Comparison of ENCODE assay signal across 1 cellular context in the genomic region with DNA sequence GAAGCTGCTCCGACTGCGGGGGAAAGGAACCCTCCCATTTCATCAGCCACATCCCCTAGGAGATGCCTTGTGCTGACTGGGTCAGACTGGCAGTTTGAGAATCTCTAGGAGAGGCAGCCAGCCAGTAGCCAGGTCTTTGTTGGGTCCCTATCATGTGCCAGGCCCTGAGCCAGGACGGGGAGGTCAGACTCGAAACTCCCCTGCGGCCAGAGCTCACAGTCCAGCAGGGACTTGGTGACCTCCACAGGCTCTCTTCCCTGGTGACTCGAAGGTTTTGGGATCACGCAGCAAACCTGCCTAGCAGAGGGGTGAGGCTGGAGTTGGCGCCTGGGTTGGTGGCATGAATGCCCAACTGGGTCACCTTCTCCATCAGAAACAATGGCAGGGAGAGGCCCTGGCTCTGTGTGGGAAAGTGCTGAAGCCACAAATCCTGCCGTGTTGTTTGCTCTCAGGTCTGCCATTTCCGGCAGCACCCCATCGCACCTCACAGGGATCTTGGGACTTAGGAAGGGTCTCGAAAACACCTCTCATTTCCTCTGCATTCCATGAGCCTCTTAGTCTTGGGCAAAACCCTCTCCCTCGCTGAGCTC.
A peak's percentile ranks its signal among the peaks of the same experiment; 100 is the strongest.
TF ChIP-seq lines count a peak whose summit lies in the region.

No MANE protein-coding gene starts in this region.

TF ChIP-seq in HepG2, 621 proteins besides CTCF, POLR2A, EP300 and RAD21:
- TF ChIP-seq AKAP8 (CRISPR knock-in tag; IDR thresholded peaks at IDR 0.05): no peak
- TF ChIP-seq DNMT3B (CRISPR knock-in tag; conservative IDR thresholded peaks at IDR 0.05): no peak
- TF ChIP-seq NFYB (CRISPR knock-in tag; IDR thresholded peaks at IDR 0.05): no peak
- TF ChIP-seq, protein P1, sequence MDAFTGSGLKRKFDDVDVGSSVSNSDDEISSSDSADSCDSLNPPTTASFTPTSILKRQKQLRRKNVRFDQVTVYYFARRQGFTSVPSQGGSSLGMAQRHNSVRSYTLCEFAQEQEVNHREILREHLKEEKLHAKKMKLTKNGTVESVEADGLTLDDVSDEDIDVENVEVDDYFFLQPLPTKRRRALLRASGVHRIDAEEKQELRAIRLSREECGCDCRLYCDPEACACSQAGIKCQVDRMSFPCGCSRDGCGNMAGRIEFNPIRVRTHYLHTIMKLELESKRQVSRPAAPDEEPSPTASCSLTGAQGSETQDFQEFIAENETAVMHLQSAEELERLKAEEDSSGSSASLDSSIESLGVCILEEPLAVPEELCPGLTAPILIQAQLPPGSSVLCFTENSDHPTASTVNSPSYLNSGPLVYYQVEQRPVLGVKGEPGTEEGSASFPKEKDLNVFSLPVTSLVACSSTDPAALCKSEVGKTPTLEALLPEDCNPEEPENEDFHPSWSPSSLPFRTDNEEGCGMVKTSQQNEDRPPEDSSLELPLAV (CRISPR knock-in tag; conservative IDR thresholded peaks at IDR 0.05; ENCODE audit: low read depth): 0 out of 2 replicates have a peak, but pooled peaks have one; percentile 40
- TF ChIP-seq SALL2 (CRISPR knock-in tag; IDR thresholded peaks at IDR 0.05): no peak
- peak; percentile 36 for TF ChIP-seq AGO2 (optimal IDR thresholded peaks at IDR 0.05; ENCODE audit: low read depth, low read length)
- TF ChIP-seq ZNF83 (CRISPR knock-in tag; IDR thresholded peaks at IDR 0.05; ENCODE audit: borderline replicate concordance): no peak
- TF ChIP-seq FLYWCH1 (CRISPR knock-in tag; IDR thresholded peaks at IDR 0.05): no peak
- TF ChIP-seq, protein P2, sequence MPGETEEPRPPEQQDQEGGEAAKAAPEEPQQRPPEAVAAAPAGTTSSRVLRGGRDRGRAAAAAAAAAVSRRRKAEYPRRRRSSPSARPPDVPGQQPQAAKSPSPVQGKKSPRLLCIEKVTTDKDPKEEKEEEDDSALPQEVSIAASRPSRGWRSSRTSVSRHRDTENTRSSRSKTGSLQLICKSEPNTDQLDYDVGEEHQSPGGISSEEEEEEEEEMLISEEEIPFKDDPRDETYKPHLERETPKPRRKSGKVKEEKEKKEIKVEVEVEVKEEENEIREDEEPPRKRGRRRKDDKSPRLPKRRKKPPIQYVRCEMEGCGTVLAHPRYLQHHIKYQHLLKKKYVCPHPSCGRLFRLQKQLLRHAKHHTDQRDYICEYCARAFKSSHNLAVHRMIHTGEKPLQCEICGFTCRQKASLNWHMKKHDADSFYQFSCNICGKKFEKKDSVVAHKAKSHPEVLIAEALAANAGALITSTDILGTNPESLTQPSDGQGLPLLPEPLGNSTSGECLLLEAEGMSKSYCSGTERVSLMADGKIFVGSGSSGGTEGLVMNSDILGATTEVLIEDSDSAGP (CRISPR knock-in tag; IDR thresholded peaks at IDR 0.05; ENCODE audit: borderline replicate concordance): no peak
- TF ChIP-seq, protein P3, sequence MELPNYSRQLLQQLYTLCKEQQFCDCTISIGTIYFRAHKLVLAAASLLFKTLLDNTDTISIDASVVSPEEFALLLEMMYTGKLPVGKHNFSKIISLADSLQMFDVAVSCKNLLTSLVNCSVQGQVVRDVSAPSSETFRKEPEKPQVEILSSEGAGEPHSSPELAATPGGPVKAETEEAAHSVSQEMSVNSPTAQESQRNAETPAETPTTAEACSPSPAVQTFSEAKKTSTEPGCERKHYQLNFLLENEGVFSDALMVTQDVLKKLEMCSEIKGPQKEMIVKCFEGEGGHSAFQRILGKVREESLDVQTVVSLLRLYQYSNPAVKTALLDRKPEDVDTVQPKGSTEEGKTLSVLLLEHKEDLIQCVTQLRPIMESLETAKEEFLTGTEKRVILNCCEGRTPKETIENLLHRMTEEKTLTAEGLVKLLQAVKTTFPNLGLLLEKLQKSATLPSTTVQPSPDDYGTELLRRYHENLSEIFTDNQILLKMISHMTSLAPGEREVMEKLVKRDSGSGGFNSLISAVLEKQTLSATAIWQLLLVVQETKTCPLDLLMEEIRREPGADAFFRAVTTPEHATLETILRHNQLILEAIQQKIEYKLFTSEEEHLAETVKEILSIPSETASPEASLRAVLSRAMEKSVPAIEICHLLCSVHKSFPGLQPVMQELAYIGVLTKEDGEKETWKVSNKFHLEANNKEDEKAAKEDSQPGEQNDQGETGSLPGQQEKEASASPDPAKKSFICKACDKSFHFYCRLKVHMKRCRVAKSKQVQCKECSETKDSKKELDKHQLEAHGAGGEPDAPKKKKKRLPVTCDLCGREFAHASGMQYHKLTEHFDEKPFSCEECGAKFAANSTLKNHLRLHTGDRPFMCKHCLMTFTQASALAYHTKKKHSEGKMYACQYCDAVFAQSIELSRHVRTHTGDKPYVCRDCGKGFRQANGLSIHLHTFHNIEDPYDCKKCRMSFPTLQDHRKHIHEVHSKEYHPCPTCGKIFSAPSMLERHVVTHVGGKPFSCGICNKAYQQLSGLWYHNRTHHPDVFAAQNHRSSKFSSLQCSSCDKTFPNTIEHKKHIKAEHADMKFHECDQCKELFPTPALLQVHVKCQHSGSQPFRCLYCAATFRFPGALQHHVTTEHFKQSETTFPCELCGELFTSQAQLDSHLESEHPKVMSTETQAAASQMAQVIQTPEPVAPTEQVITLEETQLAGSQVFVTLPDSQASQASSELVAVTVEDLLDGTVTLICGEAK (IDR thresholded peaks at IDR 0.05): no peak
- TF ChIP-seq, protein P3 (CRISPR knock-in tag; IDR thresholded peaks at IDR 0.05): peak; percentile 13; the same call in 1 of the 2 replicates
- no peak for TF ChIP-seq ZNF547 (CRISPR knock-in tag; IDR thresholded peaks at IDR 0.05)
